1 cellular context compared by ENCODE assay signal in the genomic region with DNA sequence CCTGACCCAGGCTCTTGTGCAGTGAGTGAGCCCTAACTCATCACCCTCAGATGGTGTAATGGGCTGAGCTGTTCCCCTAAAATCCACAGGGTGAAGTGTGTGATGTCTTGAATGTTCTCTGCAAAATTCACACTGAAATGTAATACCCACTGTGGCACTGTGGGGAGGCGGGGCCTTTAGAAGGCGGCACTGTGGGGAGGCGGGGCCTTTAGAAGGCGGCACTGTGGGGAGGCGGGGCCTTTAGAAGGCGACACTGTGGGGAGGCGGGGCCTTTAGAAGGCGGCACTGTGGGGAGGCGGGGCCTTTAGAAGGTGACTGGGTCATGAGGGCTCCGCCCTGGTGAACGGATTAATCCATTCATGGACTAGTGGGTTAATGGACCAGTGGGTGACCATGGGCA.
TF ChIP-seq lines count a peak whose summit lies in the region.

No MANE protein-coding gene starts in this region.

TF ChIP-seq in GM12878, 131 proteins besides CTCF, POLR2A, EP300 and RAD21:
- TF ChIP-seq CBX3 (IDR thresholded peaks at IDR 0.05; ENCODE audit: borderline replicate concordance, low read depth) = no peak
- TF ChIP-seq ZNF24 (IDR thresholded peaks at IDR 0.05) = no peak
- no peak for TF ChIP-seq ATF7 (IDR thresholded peaks at IDR 0.05; ENCODE audit: low read depth)
- TF ChIP-seq, protein P1, sequence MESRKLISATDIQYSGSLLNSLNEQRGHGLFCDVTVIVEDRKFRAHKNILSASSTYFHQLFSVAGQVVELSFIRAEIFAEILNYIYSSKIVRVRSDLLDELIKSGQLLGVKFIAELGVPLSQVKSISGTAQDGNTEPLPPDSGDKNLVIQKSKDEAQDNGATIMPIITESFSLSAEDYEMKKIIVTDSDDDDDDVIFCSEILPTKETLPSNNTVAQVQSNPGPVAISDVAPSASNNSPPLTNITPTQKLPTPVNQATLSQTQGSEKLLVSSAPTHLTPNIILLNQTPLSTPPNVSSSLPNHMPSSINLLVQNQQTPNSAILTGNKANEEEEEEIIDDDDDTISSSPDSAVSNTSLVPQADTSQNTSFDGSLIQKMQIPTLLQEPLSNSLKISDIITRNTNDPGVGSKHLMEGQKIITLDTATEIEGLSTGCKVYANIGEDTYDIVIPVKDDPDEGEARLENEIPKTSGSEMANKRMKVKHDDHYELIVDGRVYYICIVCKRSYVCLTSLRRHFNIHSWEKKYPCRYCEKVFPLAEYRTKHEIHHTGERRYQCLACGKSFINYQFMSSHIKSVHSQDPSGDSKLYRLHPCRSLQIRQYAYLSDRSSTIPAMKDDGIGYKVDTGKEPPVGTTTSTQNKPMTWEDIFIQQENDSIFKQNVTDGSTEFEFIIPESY (IDR thresholded peaks at IDR 0.05) = no peak
- TF ChIP-seq, protein P2, sequence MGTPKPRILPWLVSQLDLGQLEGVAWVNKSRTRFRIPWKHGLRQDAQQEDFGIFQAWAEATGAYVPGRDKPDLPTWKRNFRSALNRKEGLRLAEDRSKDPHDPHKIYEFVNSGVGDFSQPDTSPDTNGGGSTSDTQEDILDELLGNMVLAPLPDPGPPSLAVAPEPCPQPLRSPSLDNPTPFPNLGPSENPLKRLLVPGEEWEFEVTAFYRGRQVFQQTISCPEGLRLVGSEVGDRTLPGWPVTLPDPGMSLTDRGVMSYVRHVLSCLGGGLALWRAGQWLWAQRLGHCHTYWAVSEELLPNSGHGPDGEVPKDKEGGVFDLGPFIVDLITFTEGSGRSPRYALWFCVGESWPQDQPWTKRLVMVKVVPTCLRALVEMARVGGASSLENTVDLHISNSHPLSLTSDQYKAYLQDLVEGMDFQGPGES (IDR thresholded peaks at IDR 0.05) = no peak
